In the genomic region with DNA sequence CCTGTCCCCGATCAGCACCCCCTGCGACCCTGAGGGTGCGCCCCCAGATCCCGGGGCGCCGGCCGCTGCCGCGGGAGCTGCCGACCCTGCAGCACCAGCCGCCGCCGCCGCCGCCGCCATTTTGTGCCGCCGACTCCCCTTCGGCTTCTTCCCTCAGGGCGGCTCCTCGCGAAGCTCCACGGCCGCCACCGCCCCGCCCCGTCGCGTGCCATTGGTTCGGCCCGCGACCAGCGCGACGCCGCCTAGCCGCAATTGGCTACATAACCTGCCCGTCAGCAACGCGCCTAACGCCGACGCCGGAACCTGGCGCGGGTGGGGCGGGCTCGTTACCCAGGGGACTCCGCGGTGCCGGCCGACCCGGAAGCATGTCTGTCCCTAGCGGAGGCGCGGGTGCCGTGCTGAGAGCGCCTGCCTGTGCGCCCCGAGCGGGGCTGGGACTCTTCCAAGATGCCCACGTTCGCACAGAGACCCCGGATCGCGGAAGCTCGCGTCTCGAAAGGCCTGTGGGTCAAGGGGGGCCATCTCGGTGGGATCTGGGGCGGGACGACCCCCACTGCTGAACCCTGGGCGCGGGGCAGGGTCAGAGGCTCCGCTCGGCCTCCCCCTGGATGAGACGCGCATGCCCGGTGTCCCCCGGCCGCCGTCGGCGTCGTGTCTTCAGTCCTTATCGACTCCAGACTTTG, we compare ENCODE assay signal across 8 cellular contexts. TPM values are rescaled to one million over a fixed set of nuclear protein-coding genes. Genes with fewer than 3 reads are reported as not detected.
DNase-seq lines count a peak whose midpoint lies in the region; ATAC-seq and TF ChIP-seq lines count a peak whose summit lies in the region.

A gene (minus strand): TSS at position 149 of the 683 bp plus-strand sequence. CDS start 29 bp downstream, at position 120.

- H3K9ac ChIP-seq in fibroblast of lung (ENCODE audit: insufficient read depth, low read length): peak within 1 kb of the TSS; percentile 92

- POLR2A ChIA-PET in naive thymus-derived CD8-positive, alpha-beta T cell (lab: Charles Lee): interaction anchor here (0.5 to 5.9 kb wide), 21 partner anchors 8 to 381 kb away, joined by 3 to 69 read pairs (median 5); a partner anchor contains a TSS

- no peaks in the 10 kb centered on the region for H3K9me3 ChIP-seq in fibroblast of lung (ENCODE audit: control insufficient read depth, insufficient read depth, low read depth, low read length)

- H3K4me3 Mint-ChIP-seq in GM23338: peak within 1 kb of the TSS; percentile 96
- H3K4me3 Mint-ChIP-seq in naive thymus-derived CD8-positive, alpha-beta T cell: peak within 1 kb of the TSS; percentile 86 to 95 (median 89)

- peaks cover 32% of the 10 kb centered on the region for H3K4me1 Mint-ChIP-seq in GM23338
- peaks cover 17 to 60% (median 50%) of the 10 kb centered on the region in 4 donors for H3K4me1 Mint-ChIP-seq in naive thymus-derived CD8-positive, alpha-beta T cell

- no peaks in the 10 kb centered on the region; the same call in 2 of the 3 replicates for H3K9me3 Mint-ChIP-seq in GM23338
- no peaks in the 10 kb centered on the region for H3K9me3 Mint-ChIP-seq in naive thymus-derived CD8-positive, alpha-beta T cell

- H3K27ac ChIP-seq in GM23338 (ENCODE audit: low read depth): peak within 1 kb of the TSS; percentile 87; the same call in 1 of the 2 replicates
- H3K27ac ChIP-seq in fibroblast of lung (ENCODE audit: insufficient read depth, low read length): peak within 1 kb of the TSS; percentile 91

- peaks cover 57% of the 10 kb centered on the region for H3K79me2 ChIP-seq in GM23338 (replicated peaks; ENCODE audit: insufficient read depth)
- H3K79me2 ChIP-seq in fibroblast of lung (ENCODE audit: control insufficient read depth, insufficient read depth, low read length): peaks cover 57% of the 10 kb centered on the region

- H3K36me3 Mint-ChIP-seq in GM23338 (ENCODE audit: low read depth): peaks cover 80% of the 10 kb centered on the region
- peaks cover 0 to 63% (median 13%) of the 10 kb centered on the region in 3 donors for H3K36me3 Mint-ChIP-seq in naive thymus-derived CD8-positive, alpha-beta T cell

- H3K9me2 ChIP-seq in GM23338 (ENCODE audit: insufficient read depth): no peaks in the 10 kb centered on the region

- peaks cover 14% of the 10 kb centered on the region; the same call in 1 of the 2 replicates for H3K4me1 ChIP-seq in GM23338 (ENCODE audit: insufficient read depth)
- H3K4me1 ChIP-seq in fibroblast of lung (ENCODE audit: control insufficient read depth, extremely low read depth, insufficient read depth, low read length): peaks cover 18% of the 10 kb centered on the region

- peak within 1 kb of the TSS; percentile 97 for H3K4me3 ChIP-seq in GM23338
- peak within 1 kb of the TSS; percentile 77 to 100 (median 98) for H3K4me3 ChIP-seq in fibroblast of lung (replicated peaks in 1 of 4; ENCODE audit: control extremely low read depth in 1 of 4, insufficient read depth in 1 of 4, low read depth in 3 of 4, low read length in 4 of 4)

- H3F3A ChIP-seq in GM23338 (replicated peaks; ENCODE audit: low read depth): peaks cover 60% of the 10 kb centered on the region

- H3K27me3 ChIP-seq in GM23338 (ENCODE audit: insufficient read depth): no peaks in the 10 kb centered on the region
- no peaks in the 10 kb centered on the region for H3K27me3 ChIP-seq in fibroblast of lung (ENCODE audit: control insufficient read depth, insufficient read depth, low read length)

- peaks cover 25% of the 10 kb centered on the region for H3K27me3 Mint-ChIP-seq in GM23338 (ENCODE audit: insufficient read depth, low read depth, poor library complexity)
- no peaks in the 10 kb centered on the region for H3K27me3 Mint-ChIP-seq in naive thymus-derived CD8-positive, alpha-beta T cell

- H3K36me3 ChIP-seq in GM23338 (ENCODE audit: insufficient read depth) (peaks cover 53% of the 10 kb centered on the region), fibroblast of lung (ENCODE audit: control insufficient read depth, insufficient read depth, low read length) (peaks cover 35% of the 10 kb centered on the region)

- DNase-seq in EH (ENCODE audit: low read depth) (peak; percentile 97), GM23338 (ENCODE audit: low spot score) (peak; percentile 99), LHCN-M2 (ENCODE audit: low read depth) (peak; percentile 97), RPMI7951 (ENCODE audit: low read depth) (peak; percentile 98), fibroblast of lung (ENCODE audit: low read depth in 2 of 2) (peak; percentile 97 to 98)
- DNase-seq in activated T-helper 1 cell treated with anti-CD3 and anti-CD28 coated beads, Interleukin-2, amount 50 U/mL, for 16 hours (ENCODE audit: low read depth in 1 of 2, low spot score in 1 of 2): peak; percentile 98 to 99
- DNase-seq in naive thymus-derived CD8-positive, alpha-beta T cell: peak; percentile 97 to 99 (median 99)
- DNase-seq in stimulated activated naive CD4-positive, alpha-beta T cell (lab: John Stamatoyannopoulos, UW): peak; percentile 97 to 99 (median 98)

- peak within 1 kb of the TSS; percentile 85 for H3K27ac Mint-ChIP-seq in GM23338
- H3K27ac Mint-ChIP-seq in naive thymus-derived CD8-positive, alpha-beta T cell: peak within 1 kb of the TSS; percentile 85 to 96 (median 92)

- ATAC-seq in GM23338: peak; percentile 94
- peak; percentile 93 to 95 for ATAC-seq in naive thymus-derived CD8-positive, alpha-beta T cell

- H4K20me1 ChIP-seq in GM23338 (replicated peaks; ENCODE audit: insufficient read depth) (peaks cover 39% of the 10 kb centered on the region), fibroblast of lung (ENCODE audit: control insufficient read depth, extremely low read depth, insufficient read depth, low read length) (no peaks in the 10 kb centered on the region)

- H3K4me2 ChIP-seq in GM23338 (peak within 1 kb of the TSS; percentile 96), fibroblast of lung (ENCODE audit: extremely low read depth, insufficient read depth, low read length) (peak within 1 kb of the TSS; percentile 100)

- H2AFZ ChIP-seq in GM23338 (no peak within 1 kb of the TSS), fibroblast of lung (ENCODE audit: low read length) (peak within 1 kb of the TSS; percentile 82)

- peak; percentile 7 to 27; a peak in 1 of 4 replicates for TF ChIP-seq CTCF in GM23338 (conservative IDR thresholded peaks at IDR 0.05; ENCODE audit: low read depth in 2 of 2)
- peak; percentile 36 to 51 for TF ChIP-seq CTCF in fibroblast of lung (conservative IDR thresholded peaks at IDR 0.05 in 1 of 2, IDR thresholded peaks at IDR 0.05 in 1 of 2; ENCODE audit: low read depth in 1 of 2, low read length in 2 of 2)

TF ChIP-seq in GM23338, 12 proteins besides CTCF, POLR2A, EP300 and RAD21:
- TF ChIP-seq ZNF114 (CRISPR knock-in tag; IDR thresholded peaks at IDR 0.05) (no peak), CREB1 (CRISPR knock-in tag; IDR thresholded peaks at IDR 0.05; ENCODE audit: low read depth) (peak; percentile 93), POLR2AphosphoS5 (IDR thresholded peaks at IDR 0.05; ENCODE audit: low read depth) (peak; percentile 72; the same call in 1 of the 2 replicates), EZH2phosphoT487 (IDR thresholded peaks at IDR 0.05; ENCODE audit: unreplicated experiment) (no peak)
- TF ChIP-seq, protein P1, sequence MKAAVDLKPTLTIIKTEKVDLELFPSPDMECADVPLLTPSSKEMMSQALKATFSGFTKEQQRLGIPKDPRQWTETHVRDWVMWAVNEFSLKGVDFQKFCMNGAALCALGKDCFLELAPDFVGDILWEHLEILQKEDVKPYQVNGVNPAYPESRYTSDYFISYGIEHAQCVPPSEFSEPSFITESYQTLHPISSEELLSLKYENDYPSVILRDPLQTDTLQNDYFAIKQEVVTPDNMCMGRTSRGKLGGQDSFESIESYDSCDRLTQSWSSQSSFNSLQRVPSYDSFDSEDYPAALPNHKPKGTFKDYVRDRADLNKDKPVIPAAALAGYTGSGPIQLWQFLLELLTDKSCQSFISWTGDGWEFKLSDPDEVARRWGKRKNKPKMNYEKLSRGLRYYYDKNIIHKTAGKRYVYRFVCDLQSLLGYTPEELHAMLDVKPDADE (IDR thresholded peaks at IDR 0.05): peak; percentile 56; the same call in 1 of the 2 replicates

RNA-seq across cellular contexts. Expression of the gene that starts here (rescaled TPM):
- total RNA-seq in GM23338 (2014; rRNA removed; shearing (Covaris generic)): 146 and 147 TPM in 2 replicates
- 99.4 and 115 TPM in 2 replicates for polyA plus RNA-seq in GM23338 (2016; fragmentation: Nextera tagmentation; extraction: Ambion mirVana)
- 118 and 127 TPM in 2 replicates for total RNA-seq in LHCN-M2 (2014; rRNA removed)
- 40.8 TPM for polyA plus RNA-seq in LHCN-M2 (2012)
- total RNA-seq in RPMI7951 (2014; rRNA removed; shearing (Covaris generic)): 62.8 and 66.2 TPM in 2 replicates
- total RNA-seq in fibroblast of lung: 87.1 and 102 TPM in 2 replicates
- polyA plus RNA-seq in fibroblast of lung: 70.5 and 116 TPM in 2 replicates
- 51.7 and 70.2 TPM in 2 replicates for polyA plus RNA-seq in fibroblast of lung (2012)
- polyA minus RNA-seq in fibroblast of lung (ENCODE audit: low replicate concordance): 23.3 and 75.5 TPM in 2 replicates
- 100 to 1,000 TPM; 399 to 406 TPM for total RNA-seq in naive thymus-derived CD8-positive, alpha-beta T cell
- 10 to 100 TPM; 13.4 to 28.1 (median 13.7) TPM for polyA plus RNA-seq in naive thymus-derived CD8-positive, alpha-beta T cell

Comparison
In these comparisons a context has a peak if more than half of its experiments do, and no peak if none do; other contexts are left out.
1. Peak in every context shown above with its lines: DNase-seq, ATAC-seq, H3K4me3 ChIP-seq and H3K27ac ChIP-seq.